Comparison of ENCODE assay signal across 10 cellular contexts in the genomic region with DNA sequence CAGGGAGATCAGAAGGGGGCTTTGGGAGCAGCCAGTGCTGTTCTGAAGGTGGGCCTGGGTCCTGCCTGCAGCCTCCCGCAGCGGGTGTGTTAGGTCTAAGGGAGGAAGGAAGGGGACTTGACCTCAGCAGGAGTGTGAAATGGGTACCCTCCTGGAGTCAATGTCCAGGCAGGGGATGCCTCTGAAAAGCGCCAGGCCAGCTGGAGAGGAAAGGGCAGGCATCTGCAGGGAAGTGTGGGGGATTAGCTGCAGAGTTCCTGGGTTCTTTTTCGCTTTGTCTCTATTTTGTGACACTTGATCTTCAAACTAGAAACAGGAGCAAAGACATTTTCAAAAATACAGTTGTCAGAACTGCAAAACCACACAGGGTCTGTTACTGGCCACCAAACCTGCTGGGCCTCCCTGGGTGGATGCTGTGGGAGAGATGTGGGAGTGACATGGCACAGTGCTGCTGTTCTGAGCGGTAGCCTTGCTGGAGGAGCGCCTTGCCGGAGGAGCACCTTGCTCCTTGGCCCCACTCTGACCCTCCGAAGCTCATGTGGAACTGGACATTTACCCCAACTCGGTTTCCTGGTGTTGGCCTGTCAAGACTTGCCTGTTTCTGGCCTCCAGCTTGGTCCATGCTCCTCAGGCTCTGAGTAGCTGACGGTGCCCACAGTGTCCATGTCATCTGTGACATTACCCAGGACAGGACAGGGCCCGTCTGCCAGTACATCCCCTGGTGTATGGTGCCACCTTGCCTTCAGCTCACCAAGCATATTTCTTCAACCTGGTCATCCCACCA. TPM values are rescaled to one million over a fixed set of nuclear protein-coding genes. Genes with fewer than 3 reads are reported as not detected.
DNase-seq lines count a peak whose midpoint lies in the region; ATAC-seq and TF ChIP-seq lines count a peak whose summit lies in the region.
"Had no signal": no experiment of that assay in that cellular context is flagged by ENCODE, and none has a peak within 500 bp of the region (broad histone marks: within the 10 kb centered on the region; RNA-seq: fewer than 3 reads in every experiment).

No MANE protein-coding gene starts in this region.

- H3K4me3 ChIP-seq in H7 (ENCODE audit: insufficient read depth, low read depth, low read length): no peak overlapping the region
- H3K4me3 ChIP-seq: colonic mucosa had no signal

- TF ChIP-seq CTCF in glutamatergic neuron (IDR thresholded peaks at IDR 0.05; ENCODE audit: partially characterized antibody, unreplicated experiment): no peak

- DNase-seq in H7 (peak; percentile 25), glutamatergic neuron (no peak), occipital lobe (lab: John Stamatoyannopoulos, UW) (no peak), HPDE6-E6E7 (ENCODE audit: extremely low spot score) (no peak)
- DNase-seq in stimulated activated effector memory CD8-positive, alpha-beta T cell treated with anti-CD3 and anti-CD28 coated beads, Interleukin-12 subunit alpha, Interleukin-12 subunit beta, amount 100 ng/mL, for 72 hours (ENCODE audit: low spot score in 2 of 2): no peak
- DNase-seq: colonic mucosa, GDM1, WERI-Rb-1 had no signal

- peak overlapping the region; percentile 68 for H3K27ac Mint-ChIP-seq in activated T-helper 17 cell treated with anti-CD3 and anti-CD28 coated beads, Interleukin-2, amount 50 U/mL, for 72 hours
- peak overlapping the region; percentile 40 for H3K27ac Mint-ChIP-seq in glutamatergic neuron (ENCODE audit: unreplicated experiment)
- H3K27ac Mint-ChIP-seq in stimulated activated effector memory CD8-positive, alpha-beta T cell treated with anti-CD3 and anti-CD28 coated beads, Interleukin-12 subunit alpha, Interleukin-12 subunit beta, amount 100 ng/mL, for 72 hours: peak overlapping the region; percentile 97

- peaks cover 1% of the 10 kb centered on the region for H3K36me3 ChIP-seq in H7 (replicated peaks; ENCODE audit: control insufficient read depth, insufficient read depth, low read length)

- H3K9me3 Mint-ChIP-seq in activated T-helper 17 cell treated with anti-CD3 and anti-CD28 coated beads, Interleukin-2, amount 50 U/mL, for 72 hours: no peaks in the 10 kb centered on the region
- peaks cover 4% of the 10 kb centered on the region for H3K9me3 Mint-ChIP-seq in glutamatergic neuron (ENCODE audit: unreplicated experiment)
- no peaks in the 10 kb centered on the region for H3K9me3 Mint-ChIP-seq in stimulated activated effector memory CD8-positive, alpha-beta T cell treated with anti-CD3 and anti-CD28 coated beads, Interleukin-12 subunit alpha, Interleukin-12 subunit beta, amount 100 ng/mL, for 72 hours

- H3K4me3 Mint-ChIP-seq in activated T-helper 17 cell treated with anti-CD3 and anti-CD28 coated beads, Interleukin-2, amount 50 U/mL, for 72 hours: no peak overlapping the region
- no peak overlapping the region for H3K4me3 Mint-ChIP-seq in glutamatergic neuron (ENCODE audit: unreplicated experiment)
- peak overlapping the region; percentile 14 for H3K4me3 Mint-ChIP-seq in stimulated activated effector memory CD8-positive, alpha-beta T cell treated with anti-CD3 and anti-CD28 coated beads, Interleukin-12 subunit alpha, Interleukin-12 subunit beta, amount 100 ng/mL, for 72 hours

- no peaks in the 10 kb centered on the region for H3K27me3 Mint-ChIP-seq in activated T-helper 17 cell treated with anti-CD3 and anti-CD28 coated beads, Interleukin-2, amount 50 U/mL, for 72 hours
- peaks cover 7% of the 10 kb centered on the region for H3K27me3 Mint-ChIP-seq in glutamatergic neuron (ENCODE audit: unreplicated experiment)

- peaks cover 30% of the 10 kb centered on the region for H3K4me1 Mint-ChIP-seq in activated T-helper 17 cell treated with anti-CD3 and anti-CD28 coated beads, Interleukin-2, amount 50 U/mL, for 72 hours
- H3K4me1 Mint-ChIP-seq in glutamatergic neuron (ENCODE audit: low read depth, unreplicated experiment): peaks cover 36% of the 10 kb centered on the region
- H3K4me1 Mint-ChIP-seq in stimulated activated effector memory CD8-positive, alpha-beta T cell treated with anti-CD3 and anti-CD28 coated beads, Interleukin-12 subunit alpha, Interleukin-12 subunit beta, amount 100 ng/mL, for 72 hours: peaks cover 76% of the 10 kb centered on the region

- peaks cover 54% of the 10 kb centered on the region for H3K36me3 Mint-ChIP-seq in activated T-helper 17 cell treated with anti-CD3 and anti-CD28 coated beads, Interleukin-2, amount 50 U/mL, for 72 hours (ENCODE audit: low read depth)
- H3K36me3 Mint-ChIP-seq in glutamatergic neuron (ENCODE audit: unreplicated experiment): no peaks in the 10 kb centered on the region
- H3K36me3 Mint-ChIP-seq in stimulated activated effector memory CD8-positive, alpha-beta T cell treated with anti-CD3 and anti-CD28 coated beads, Interleukin-12 subunit alpha, Interleukin-12 subunit beta, amount 100 ng/mL, for 72 hours: peaks cover 69% of the 10 kb centered on the region

- no peak for ATAC-seq in activated T-helper 17 cell treated with anti-CD3 and anti-CD28 coated beads, Interleukin-2, amount 50 U/mL, for 72 hours (replicated peaks)
- no peak for ATAC-seq in stimulated activated effector memory CD8-positive, alpha-beta T cell treated with anti-CD3 and anti-CD28 coated beads, Interleukin-12 subunit alpha, Interleukin-12 subunit beta, amount 100 ng/mL, for 72 hours
- ATAC-seq in HG02798 (IDR thresholded peaks at IDR 0.05; ENCODE audit: poor library complexity, unreplicated experiment): no peak

- H3K27me3 ChIP-seq in H7 (ENCODE audit: control insufficient read depth, insufficient read depth, low read length): no peaks in the 10 kb centered on the region
- H3K27me3 ChIP-seq: colonic mucosa had no signal

RNA-seq across cellular contexts. Expression of gene MED15, which starts 25.9 kb away (rescaled TPM):
- total RNA-seq in H7 (2014; rRNA removed; shearing (Covaris generic)): 24.4 and 25.3 TPM in 2 replicates
- 100 to 1,000 TPM; 115 to 118 TPM for total RNA-seq in activated T-helper 17 cell treated with anti-CD3 and anti-CD28 coated beads, Interleukin-2, amount 50 U/mL, for 72 hours
- total RNA-seq in glutamatergic neuron (ENCODE audit: unreplicated experiment): 83.6 TPM
- total RNA-seq in occipital lobe: 11.9 TPM

RNA-seq across cellular contexts. Expression of gene KLHL22, which starts 37.7 kb away (rescaled TPM):
- 21.4 and 28.9 TPM in 2 replicates for total RNA-seq in H7 (2014; rRNA removed; shearing (Covaris generic))
- 10 to 100 TPM; 19.3 to 22.4 TPM for total RNA-seq in activated T-helper 17 cell treated with anti-CD3 and anti-CD28 coated beads, Interleukin-2, amount 50 U/mL, for 72 hours
- total RNA-seq in glutamatergic neuron (ENCODE audit: unreplicated experiment): 20.2 TPM
- total RNA-seq in occipital lobe: 43.7 TPM

Comparison
In these comparisons a context has a peak if more than half of its experiments do, and no peak if none do; other contexts are left out.
1. H3K27ac Mint-ChIP-seq: peak in every context shown above with its lines; median percentile 97 in stimulated activated effector memory CD8-positive, alpha-beta T cell treated with anti-CD3 and anti-CD28 coated beads, Interleukin-12 subunit alpha, Interleukin-12 subunit beta, amount 100 ng/mL, for 72 hours; 68 in activated T-helper 17 cell treated with anti-CD3 and anti-CD28 coated beads, Interleukin-2, amount 50 U/mL, for 72 hours; 40 in glutamatergic neuron.